8 cellular contexts compared by ENCODE assay signal in the genomic region with DNA sequence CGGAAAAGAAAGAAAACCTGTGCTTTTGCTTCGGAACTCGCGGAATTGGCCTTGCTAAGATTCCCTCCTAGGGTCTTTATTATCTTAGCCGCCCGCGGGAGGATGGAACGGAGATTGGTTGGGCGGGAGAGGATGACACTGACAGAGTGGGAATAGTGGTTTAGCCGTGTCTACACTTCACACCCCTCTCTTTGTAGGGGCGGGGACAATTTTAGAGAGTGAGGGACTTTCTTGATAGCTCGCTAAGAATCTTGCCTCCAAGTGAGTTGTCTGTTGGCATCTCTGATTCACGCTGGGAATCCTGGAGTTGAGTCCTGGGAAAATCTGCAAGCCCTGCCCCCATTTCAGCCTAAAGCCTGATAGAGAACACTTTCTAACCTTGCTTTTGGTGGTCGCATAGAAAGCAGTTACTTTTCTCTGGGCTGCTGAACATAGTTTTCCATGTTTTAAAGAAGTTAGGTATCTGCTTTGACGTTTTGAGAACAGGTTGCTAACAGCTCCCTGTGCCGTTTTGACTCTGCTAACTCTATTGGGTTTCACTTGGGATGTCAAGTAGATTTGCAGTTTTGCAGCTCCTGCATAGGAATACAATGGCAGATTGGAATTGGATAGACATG. TPM values are rescaled to one million over a fixed set of nuclear protein-coding genes. Genes with fewer than 3 reads are reported as not detected.
DNase-seq lines count a peak whose midpoint lies in the region; ATAC-seq and TF ChIP-seq lines count a peak whose summit lies in the region.

No MANE protein-coding gene starts in this region.

- DNase-seq in D341Med (ENCODE audit: low spot score) (peak; percentile 53), H9 (peak; percentile 43), brain microvascular endothelial cell (peak; percentile 23), left colon (peak in 1 of 2 donors; percentile 11), NCI-H774 (lab: John Stamatoyannopoulos, UW) (no peak), Ammon's horn (ENCODE audit: low spot score) (no peak)
- peak in 2 of 3 donors; percentile 4 to 16 for DNase-seq in stimulated activated CD4-positive, alpha-beta T cell treated with anti-CD3 and anti-CD28 coated beads, TNF-alpha, amount 100 ng/mL, for 48 hours (ENCODE audit: low read depth in 3 of 3)

- no peak overlapping the region for H2AFZ ChIP-seq in H9 (ENCODE audit: low read length)

- no peaks in the 10 kb centered on the region for H3K4me1 ChIP-seq in H9 (ENCODE audit: insufficient read depth, low read length)

- no peak overlapping the region for H2AK5ac ChIP-seq in H9 (ENCODE audit: insufficient read length, low read length)

- no peaks in the 10 kb centered on the region for H4K20me1 ChIP-seq in H9 (ENCODE audit: control insufficient read depth, insufficient read depth, insufficient read length)

- H4K8ac ChIP-seq in H9 (replicated peaks; ENCODE audit: insufficient read length, low read depth, low read length): no peak overlapping the region

- H3K18ac ChIP-seq in H9 (ENCODE audit: insufficient read length, low read depth, low read length): no peak overlapping the region

- H2BK5ac ChIP-seq in H9 (ENCODE audit: insufficient read length, low read length): peak overlapping the region; percentile 20

- H4K91ac ChIP-seq in H9 (ENCODE audit: insufficient read length, low read depth, low read length): no peak overlapping the region

- H3K27me3 Mint-ChIP-seq in H9 (ENCODE audit: low read depth): no peaks in the 10 kb centered on the region

- peaks cover under 1% of the 10 kb centered on the region in 2 experiments; a peak in 2 of 5 replicates for H3K9me3 Mint-ChIP-seq in H9

- peaks cover 12% of the 10 kb centered on the region for H3K23me2 ChIP-seq in H9 (ENCODE audit: insufficient read length, low read depth, low read length, poor library complexity, severe bottlenecking)

- H3K27me3 ChIP-seq in H9 (ENCODE audit: insufficient read depth, low read length): no peaks in the 10 kb centered on the region
- no peaks in the 10 kb centered on the region for H3K27me3 ChIP-seq in brain microvascular endothelial cell (replicated peaks)

- no peak overlapping the region for H2BK20ac ChIP-seq in H9 (ENCODE audit: low read depth, low read length, poor library complexity, severe bottlenecking)

- peak overlapping the region; percentile 70; the same call in 1 of the 2 replicates for H3K14ac ChIP-seq in H9 (ENCODE audit: insufficient read depth, low read length)

- ATAC-seq in left colon: peak; percentile 21

- H3K4me2 ChIP-seq in H9 (ENCODE audit: insufficient read depth, insufficient read length, low read length): peak overlapping the region; percentile 100

- H3K9me3 ChIP-seq in H9 (ENCODE audit: control insufficient read depth, low read depth, low read length): no peaks in the 10 kb centered on the region

- peak overlapping the region; percentile 22 for H4K5ac ChIP-seq in H9 (ENCODE audit: insufficient read length, low read depth, low read length)

- peaks cover 13% of the 10 kb centered on the region for H3K79me2 ChIP-seq in H9 (ENCODE audit: insufficient read depth, low read length)

- H3K79me1 ChIP-seq in H9 (ENCODE audit: insufficient read depth, low read depth, low read length, poor library complexity, severe bottlenecking): no peaks in the 10 kb centered on the region

- H3K27ac ChIP-seq in H9 (ENCODE audit: insufficient read length, low read depth, low read length): peak overlapping the region; percentile 0
- peak overlapping the region; percentile 92 for H3K27ac ChIP-seq in brain microvascular endothelial cell

- peak overlapping the region; percentile 99 to 100 for H3K4me3 Mint-ChIP-seq in H9

- intact Hi-C loops in left colon (cut with DNase I, micrococcal nuclease): no loop called here

- H3K9ac ChIP-seq in H9 (ENCODE audit: extremely low read depth, insufficient read length, low read length): peak overlapping the region; percentile 97

- peaks cover 20% of the 10 kb centered on the region for H3K36me3 ChIP-seq in brain microvascular endothelial cell (replicated peaks)

- H3K27ac Mint-ChIP-seq in H9: peak overlapping the region; percentile 99 to 100 (median 100)

- no peak overlapping the region for H3K56ac ChIP-seq in H9 (ENCODE audit: insufficient read length, low read depth, low read length)

- WGBS in H9 (ENCODE audit: extremely low coverage, insufficient read length, low lambda C conversion rate): no CpG with 5 or more reads among the region's 16 CpGs

- H3K36me3 Mint-ChIP-seq in H9 (ENCODE audit: insufficient read depth in 1 of 3, low read depth in 3 of 3): peaks cover 20 to 38% (median 32%) of the 10 kb centered on the region in 3 experiments; a peak in 6 of 7 replicates

- H2BK15ac ChIP-seq in H9 (ENCODE audit: low read depth, low read length): no peak overlapping the region

- no peak overlapping the region for H3K23ac ChIP-seq in H9 (ENCODE audit: insufficient read length, low read depth, low read length)

- in situ Hi-C loops in brain microvascular endothelial cell (cut with HindIII; ENCODE audit: low pct_ligation_motif_present, low sequenced_read_pairs): no loop called here

- H2BK120ac ChIP-seq in H9 (ENCODE audit: low read depth, low read length, poor library complexity, severe bottlenecking): no peak overlapping the region

- peaks cover 6 to 22% of the 10 kb centered on the region in 2 experiments for H3K4me1 Mint-ChIP-seq in H9

- H3K4me3 ChIP-seq in brain microvascular endothelial cell (ENCODE audit: low read depth, low read length): peak overlapping the region; percentile 99

- TF ChIP-seq CTCF in H9 (conservative IDR thresholded peaks at IDR 0.05) (no peak), brain microvascular endothelial cell (IDR thresholded peaks at IDR 0.05; ENCODE audit: low read depth, low read length, missing control alignments) (no peak)

- H3K4ac ChIP-seq in H9 (ENCODE audit: low read depth, low read length): no peak overlapping the region

- no peak overlapping the region for H2BK12ac ChIP-seq in H9 (ENCODE audit: insufficient read length, low read depth, low read length)

- H3T11ph ChIP-seq in H9 (ENCODE audit: low read length): no peak overlapping the region

TF ChIP-seq in PFSK-1, 5 proteins besides CTCF, POLR2A, EP300 and RAD21:
- TF ChIP-seq TAF1 (IDR thresholded peaks at IDR 0.05; ENCODE audit: borderline replicate concordance, insufficient read depth, low read length) (peak; percentile 43; the same call in 1 of the 2 replicates), POLR2AphosphoS5 (IDR thresholded peaks at IDR 0.05; ENCODE audit: low read depth, low read length) (no peak), SIN3A (IDR thresholded peaks at IDR 0.05; ENCODE audit: borderline replicate concordance, insufficient read depth, low read length) (no peak), FOXP2 (optimal IDR thresholded peaks at IDR 0.05; ENCODE audit: borderline replicate concordance, extremely low read depth, extremely low read length, insufficient read depth) (no peak)
- TF ChIP-seq, protein P1, sequence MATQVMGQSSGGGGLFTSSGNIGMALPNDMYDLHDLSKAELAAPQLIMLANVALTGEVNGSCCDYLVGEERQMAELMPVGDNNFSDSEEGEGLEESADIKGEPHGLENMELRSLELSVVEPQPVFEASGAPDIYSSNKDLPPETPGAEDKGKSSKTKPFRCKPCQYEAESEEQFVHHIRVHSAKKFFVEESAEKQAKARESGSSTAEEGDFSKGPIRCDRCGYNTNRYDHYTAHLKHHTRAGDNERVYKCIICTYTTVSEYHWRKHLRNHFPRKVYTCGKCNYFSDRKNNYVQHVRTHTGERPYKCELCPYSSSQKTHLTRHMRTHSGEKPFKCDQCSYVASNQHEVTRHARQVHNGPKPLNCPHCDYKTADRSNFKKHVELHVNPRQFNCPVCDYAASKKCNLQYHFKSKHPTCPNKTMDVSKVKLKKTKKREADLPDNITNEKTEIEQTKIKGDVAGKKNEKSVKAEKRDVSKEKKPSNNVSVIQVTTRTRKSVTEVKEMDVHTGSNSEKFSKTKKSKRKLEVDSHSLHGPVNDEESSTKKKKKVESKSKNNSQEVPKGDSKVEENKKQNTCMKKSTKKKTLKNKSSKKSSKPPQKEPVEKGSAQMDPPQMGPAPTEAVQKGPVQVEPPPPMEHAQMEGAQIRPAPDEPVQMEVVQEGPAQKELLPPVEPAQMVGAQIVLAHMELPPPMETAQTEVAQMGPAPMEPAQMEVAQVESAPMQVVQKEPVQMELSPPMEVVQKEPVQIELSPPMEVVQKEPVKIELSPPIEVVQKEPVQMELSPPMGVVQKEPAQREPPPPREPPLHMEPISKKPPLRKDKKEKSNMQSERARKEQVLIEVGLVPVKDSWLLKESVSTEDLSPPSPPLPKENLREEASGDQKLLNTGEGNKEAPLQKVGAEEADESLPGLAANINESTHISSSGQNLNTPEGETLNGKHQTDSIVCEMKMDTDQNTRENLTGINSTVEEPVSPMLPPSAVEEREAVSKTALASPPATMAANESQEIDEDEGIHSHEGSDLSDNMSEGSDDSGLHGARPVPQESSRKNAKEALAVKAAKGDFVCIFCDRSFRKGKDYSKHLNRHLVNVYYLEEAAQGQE (IDR thresholded peaks at IDR 0.05; ENCODE audit: insufficient read depth in 1 of 2, low read depth in 2 of 2, low read length in 2 of 2): 0 out of 4 replicates have a peak, but pooled peaks of 1 of the 2 experiments have one; percentile 1

RNA-seq across cellular contexts. Expression of a gene that starts 0.7 kb away (rescaled TPM):
- total RNA-seq in H9 (2021) (114 and 116 TPM in 2 replicates), left colon (10 to 100 TPM; 25.9 to 33.4 TPM)
- polyA plus RNA-seq in PFSK-1 (2012; ENCODE audit: insufficient read length, low read depth): 54.3 TPM

Comparison
In these comparisons a context has a peak if more than half of its experiments do, and no peak if none do; other contexts are left out.
1. DNase-seq: peak in D341Med (single experiment), H9 (single experiment), brain microvascular endothelial cell (single experiment) and stimulated activated CD4-positive, alpha-beta T cell treated with anti-CD3 and anti-CD28 coated beads, TNF-alpha, amount 100 ng/mL, for 48 hours (2 of 3); none in NCI-H774 (single experiment) and Ammon's horn (single experiment).